Comparison of ENCODE assay signal across 8 cellular contexts in genomic region chr19:19490247-19490968, GRCh38. TPM values are rescaled to one million over a fixed set of nuclear protein-coding genes. Genes with fewer than 3 reads are reported as not detected.
DNase-seq lines count a peak whose midpoint lies in the region; ATAC-seq and TF ChIP-seq lines count a peak whose summit lies in the region.

No MANE protein-coding gene starts in this region.

- H3K27me3 ChIP-seq in transverse colon: no peaks in the 10 kb centered on the region

- TF ChIP-seq POLR2A in transverse colon (IDR thresholded peaks at IDR 0.05): no peak

- H3K27ac ChIP-seq in transverse colon: peak overlapping the region; percentile 71 to 84 (median 80)

- DNase-seq in NCI-H128 (lab: John Stamatoyannopoulos, UW; ENCODE audit: unreplicated experiment) (peak; percentile 57), T-helper 1 cell (peak; percentile 48 to 82 (median 74)), amniotic epithelial cell (ENCODE audit: low read depth) (peak; percentile 77), cardiac septum (ENCODE audit: low spot score) (peak; percentile 86), progenitor cell of endocrine pancreas (ENCODE audit: low spot score, unreplicated experiment) (peak; percentile 71), transverse colon (peak; percentile 83)

- H3K27me3 Mint-ChIP-seq in progenitor cell of endocrine pancreas: no peaks in the 10 kb centered on the region

- H3K4me1 ChIP-seq in transverse colon: peaks cover 15 to 49% (median 40%) of the 10 kb centered on the region in 4 donors

- H3K9me3 ChIP-seq in transverse colon: no peaks in the 10 kb centered on the region

- peak overlapping the region; percentile 97 for H3K27ac Mint-ChIP-seq in progenitor cell of endocrine pancreas

- no peak for ATAC-seq in HG02763 (IDR thresholded peaks at IDR 0.05; ENCODE audit: unreplicated experiment)

- TF ChIP-seq EP300 in transverse colon (IDR thresholded peaks at IDR 0.05; ENCODE audit: low read depth): no peak

- TF ChIP-seq CTCF in GM12874 (IDR thresholded peaks at IDR 0.05; ENCODE audit: insufficient read depth, low read depth, low read length) (peak; percentile 74), progenitor cell of endocrine pancreas (IDR thresholded peaks at IDR 0.05; ENCODE audit: unreplicated experiment) (peak; percentile 91), transverse colon (IDR thresholded peaks at IDR 0.05) (peak; percentile 85 to 86 (median 86))

- no peaks in the 10 kb centered on the region for H3K9me3 Mint-ChIP-seq in progenitor cell of endocrine pancreas (ENCODE audit: low read depth)

- H3K4me3 ChIP-seq in transverse colon: no peak overlapping the region

- in situ Hi-C loops in transverse colon (cut with MboI; ENCODE audit: low pct_ligation_motif_present in 1 of 4, low pct_unique_long_range_greater_than_20kb in 1 of 4, low sequenced_read_pairs in 3 of 4): loop anchor here (5.0 to 25.0 kb wide), 4 partner anchors 118 to 303 kb away; partner anchors contain the start of genes BORCS8 (in 1 of the 4) and RFXANK (in 1 of the 4)

- H3K36me3 Mint-ChIP-seq in progenitor cell of endocrine pancreas (ENCODE audit: insufficient read depth): peaks cover 6% of the 10 kb centered on the region

- H3K4me3 Mint-ChIP-seq in progenitor cell of endocrine pancreas (ENCODE audit: low read depth): no peak overlapping the region

- WGBS in transverse colon (ENCODE audit: low coverage in 1 of 2), 2 donors: 32 to 38% methylated on average over 11 to 18 of the region's 19 CpGs

- intact Hi-C loops in cardiac septum (cut with DNase I) (no loop called here), transverse colon (cut with DNase I; ENCODE audit: low total_unique reads) (no loop called here)

- peaks cover 0 to 19% (median under 1%) of the 10 kb centered on the region in 4 donors for H3K36me3 ChIP-seq in transverse colon

- peaks cover 32% of the 10 kb centered on the region for H3K4me1 Mint-ChIP-seq in progenitor cell of endocrine pancreas (ENCODE audit: low read depth)

RNA-seq across cellular contexts. Expression of gene TSSK6, which starts 24.9 kb away (rescaled TPM):
- total RNA-seq in cardiac septum: 1.2 TPM
- 2.7 and 3.3 TPM in 2 replicates for total RNA-seq in progenitor cell of endocrine pancreas
- 10 to 100 TPM in 2 of 4 donors, 1 to 10 TPM in 2; 2.6 to 10.5 (median 6.8) TPM for total RNA-seq in transverse colon

RNA-seq across cellular contexts. Expression of gene NDUFA13, which starts 25.6 kb away (rescaled TPM):
- total RNA-seq in cardiac septum: 779 TPM
- total RNA-seq in progenitor cell of endocrine pancreas: 346 and 347 TPM in 2 replicates
- 100 to 1,000 TPM in 1 of 4 donors, 10 to 100 TPM in 3; 21.1 to 100 (median 76.0) TPM for total RNA-seq in transverse colon

RNA-seq across cellular contexts. Expression of gene YJEFN3, which starts 38.3 kb away (rescaled TPM):
- 6.7 TPM for total RNA-seq in cardiac septum
- 22.6 and 27.6 TPM in 2 replicates for total RNA-seq in progenitor cell of endocrine pancreas
- 1 to 10 TPM; 3.5 to 6.0 (median 4.0) TPM for total RNA-seq in transverse colon

RNA-seq across cellular contexts. Expression of gene CILP2, which starts 47.7 kb away (rescaled TPM):
- total RNA-seq in cardiac septum: 0.24 TPM
- total RNA-seq in progenitor cell of endocrine pancreas: 2.4 and 2.6 TPM in 2 replicates
- under 1 TPM in 1 of 4 donors, not detected in 3; 0.48 TPM for total RNA-seq in transverse colon
